In the genomic region with DNA sequence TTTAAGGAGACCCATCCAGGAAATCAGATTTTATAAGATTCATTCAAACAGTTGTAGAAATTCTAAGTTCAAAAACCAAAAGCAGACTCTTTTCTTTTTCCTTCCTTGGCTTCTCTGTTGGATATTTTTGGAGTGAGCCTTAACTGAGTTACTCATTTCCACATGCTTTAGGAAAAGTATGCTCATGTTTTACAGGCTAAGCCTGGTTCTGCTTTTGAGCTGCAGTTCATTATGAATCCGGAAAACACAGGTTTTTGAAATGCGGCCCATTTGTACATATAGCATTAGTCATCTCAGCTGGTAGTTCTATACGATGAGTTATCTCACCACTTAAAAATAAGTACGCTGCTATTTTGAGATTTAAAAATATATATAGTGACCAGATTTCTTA, we compare ENCODE assay signal across 11 cellular contexts.
A peak's percentile ranks its signal among the peaks of the same experiment; 100 is the strongest.
DNase-seq lines count a peak whose midpoint lies in the region; ATAC-seq and TF ChIP-seq lines count a peak whose summit lies in the region.
"Had no signal": no experiment of that assay in that cellular context is flagged by ENCODE, and none has a peak within 500 bp of the region (broad histone marks: within the 10 kb centered on the region; RNA-seq: fewer than 3 reads in every experiment).

No MANE protein-coding gene starts in this region.

- H3K9ac ChIP-seq in SK-N-MC (ENCODE audit: insufficient read length) (peak overlapping the region; percentile 78), trophoblast cell (ENCODE audit: low read length) (no peak overlapping the region)

- no peak overlapping the region for H3K14ac ChIP-seq in trophoblast cell (ENCODE audit: low read length)

- H3K4me3 ChIP-seq in SK-N-MC (peak overlapping the region; percentile 70), esophagus muscularis mucosa (peak overlapping the region; percentile 39 to 56 (median 44)), trophoblast cell (ENCODE audit: low read depth, low read length) (no peak overlapping the region)
- no peak overlapping the region for H3K4me3 ChIP-seq in CD4-positive, alpha-beta memory T cell (ENCODE audit: low read length in 2 of 2)

- H3K27me3 ChIP-seq in esophagus muscularis mucosa, result no peaks in the 10 kb centered on the region
- H3K27me3 ChIP-seq in trophoblast cell (ENCODE audit: insufficient read depth, low read length), result no peaks in the 10 kb centered on the region
- no peaks in the 10 kb centered on the region for H3K27me3 ChIP-seq in CD4-positive, alpha-beta memory T cell (ENCODE audit: insufficient read depth, low read length)

- peaks cover 43 to 63% (median 49%) of the 10 kb centered on the region in 4 donors for H3K4me1 ChIP-seq in esophagus muscularis mucosa
- peaks cover 18 to 28% of the 10 kb centered on the region in 2 experiments for H3K4me1 ChIP-seq in trophoblast cell (ENCODE audit: control insufficient read depth in 1 of 2, insufficient read depth in 2 of 2, low read length in 2 of 2)
- no peaks in the 10 kb centered on the region for H3K4me1 ChIP-seq in CD4-positive, alpha-beta memory T cell (ENCODE audit: insufficient read depth, low read length)

- H4K12ac ChIP-seq in trophoblast cell (ENCODE audit: low read depth, low read length), result no peak overlapping the region

- H4K8ac ChIP-seq in trophoblast cell (ENCODE audit: low read depth, low read length), result no peak overlapping the region

- TF ChIP-seq EP300 in esophagus muscularis mucosa (IDR thresholded peaks at IDR 0.05), result no peak

- H4K91ac ChIP-seq in trophoblast cell (ENCODE audit: low read depth, low read length), result no peak overlapping the region

- no peak overlapping the region for H3K27ac Mint-ChIP-seq in CD4-positive, alpha-beta memory T cell
- H3K27ac Mint-ChIP-seq: activated B cell treated with CpG ODN at 0.5 μM for 24 hours had no signal

- H2BK120ac ChIP-seq in trophoblast cell (ENCODE audit: insufficient read depth, low read length, poor library complexity), result no peak overlapping the region

- DNase-seq in AG20443 (ENCODE audit: low spot score) (peak; percentile 57), SK-N-MC (ENCODE audit: low read depth, low spot score) (no peak), esophagus muscularis mucosa (ENCODE audit: extremely low spot score) (peak; percentile 29), trophoblast cell (peak; percentile 78 to 93), ACHN (no peak)
- no peak for DNase-seq in CD4-positive, alpha-beta memory T cell
- DNase-seq in stimulated activated naive CD4-positive, alpha-beta T cell (lab: John Stamatoyannopoulos, UW), result no peak
- DNase-seq: activated B cell treated with CpG ODN at 0.5 μM for 24 hours, midbrain, NCI-H2171 treated with DMSO at 0.1 percent for 48 hours had no signal

- H2BK12ac ChIP-seq in trophoblast cell (ENCODE audit: low read length), result no peak overlapping the region

- no peak for TF ChIP-seq POLR2A in esophagus muscularis mucosa (IDR thresholded peaks at IDR 0.05; ENCODE audit: low read depth)

- no peak overlapping the region for H3K4me3 Mint-ChIP-seq in CD4-positive, alpha-beta memory T cell
- H3K4me3 Mint-ChIP-seq: activated B cell treated with CpG ODN at 0.5 μM for 24 hours had no signal

- peak overlapping the region; percentile 49 for H3K4me2 ChIP-seq in trophoblast cell (ENCODE audit: low read length)

- ATAC-seq in HG02759 (IDR thresholded peaks at IDR 0.05; ENCODE audit: unreplicated experiment), result no peak

- no peak overlapping the region for H2AFZ ChIP-seq in trophoblast cell (ENCODE audit: insufficient read depth, low read length, poor library complexity)

- H3K9me3 ChIP-seq in SK-N-MC (ENCODE audit: low read depth, low read length) (no peaks in the 10 kb centered on the region), esophagus muscularis mucosa (no peaks in the 10 kb centered on the region), trophoblast cell (ENCODE audit: insufficient read depth, low read depth, low read length) (no peaks in the 10 kb centered on the region)
- H3K9me3 ChIP-seq in CD4-positive, alpha-beta memory T cell (ENCODE audit: control insufficient read depth in 1 of 2, low read length in 2 of 2), result no peaks in the 10 kb centered on the region

- H2BK5ac ChIP-seq in trophoblast cell (ENCODE audit: low read depth, low read length, poor library complexity), result no peak overlapping the region

- no peak overlapping the region for H2AK5ac ChIP-seq in trophoblast cell (ENCODE audit: low read length)

- peaks cover 2% of the 10 kb centered on the region in 2 donors for H3K27me3 Mint-ChIP-seq in CD4-positive, alpha-beta memory T cell
- H3K27me3 Mint-ChIP-seq: activated B cell treated with CpG ODN at 0.5 μM for 24 hours had no signal

- 26% methylated on average over 4 of the region's 4 CpGs for WGBS in esophagus muscularis mucosa
- WGBS in trophoblast cell (ENCODE audit: extremely low coverage, insufficient coverage, insufficient read length), result no CpG with 5 or more reads among the region's 4 CpGs

- H3K4ac ChIP-seq in trophoblast cell (ENCODE audit: low read depth, low read length), result no peak overlapping the region

- H3K9me3 Mint-ChIP-seq in CD4-positive, alpha-beta memory T cell, result no peaks in the 10 kb centered on the region
- H3K9me3 Mint-ChIP-seq: activated B cell treated with CpG ODN at 0.5 μM for 24 hours had no signal

- H3K36me3 Mint-ChIP-seq in CD4-positive, alpha-beta memory T cell, result peaks cover 0 to 17% of the 10 kb centered on the region in 2 donors

- POLR2A ChIA-PET in CD4-positive, alpha-beta memory T cell (lab: Charles Lee; ENCODE audit: partially characterized antibody), result no interaction called here

- H3K36me3 ChIP-seq in SK-N-MC (ENCODE audit: insufficient read depth, low read length), result no peaks in the 10 kb centered on the region
- H3K36me3 ChIP-seq in esophagus muscularis mucosa, result no peaks in the 10 kb centered on the region
- H3K36me3 ChIP-seq in trophoblast cell (ENCODE audit: control insufficient read depth in 1 of 2, insufficient read depth in 2 of 2, low read length in 2 of 2), result peaks cover 7% of the 10 kb centered on the region in 2 experiments
- no peaks in the 10 kb centered on the region for H3K36me3 ChIP-seq in CD4-positive, alpha-beta memory T cell (ENCODE audit: insufficient read depth, low read length)

- TF ChIP-seq CTCF in esophagus muscularis mucosa (IDR thresholded peaks at IDR 0.05), result no peak

- peak overlapping the region; percentile 96 for H3K27ac ChIP-seq in SK-N-MC
- peak overlapping the region; percentile 79 to 86 (median 82) for H3K27ac ChIP-seq in esophagus muscularis mucosa (replicated peaks in 1 of 4)
- peak overlapping the region; percentile 61 for H3K27ac ChIP-seq in trophoblast cell (ENCODE audit: low read depth, low read length)
- H3K27ac ChIP-seq in CD4-positive, alpha-beta memory T cell (ENCODE audit: low read depth, low read length), result no peak overlapping the region

- no peak overlapping the region for H3K23ac ChIP-seq in trophoblast cell (ENCODE audit: low read length)

- in situ Hi-C loops in ACHN (cut with HindIII; ENCODE audit: low pct_ligation_motif_present, low pct_unique_long_range_greater_than_20kb, low sequenced_read_pairs), result no loop called here

- H3K18ac ChIP-seq in trophoblast cell (ENCODE audit: low read length), result no peak overlapping the region

- H3K79me1 ChIP-seq in trophoblast cell (ENCODE audit: low read length), result peaks cover 41% of the 10 kb centered on the region

- H3K79me2 ChIP-seq in trophoblast cell (ENCODE audit: control insufficient read depth, insufficient read depth, low read length, poor library complexity), result peaks cover 20% of the 10 kb centered on the region

- intact Hi-C loops in esophagus muscularis mucosa (cut with DNase I), result no loop called here
- intact Hi-C loops in CD4-positive, alpha-beta memory T cell (cut with micrococcal nuclease), result no loop called here

- CTCF ChIA-PET in CD4-positive, alpha-beta memory T cell (lab: Charles Lee; ENCODE audit: partially characterized antibody), result no interaction called here

- H3K4me1 Mint-ChIP-seq in CD4-positive, alpha-beta memory T cell, result no peaks in the 10 kb centered on the region

Comparison
In these comparisons a context has a peak if more than half of its experiments do, and no peak if none do; other contexts are left out.
1. DNase-seq: peak in AG20443 (single experiment), esophagus muscularis mucosa (single experiment) and trophoblast cell (2 of 2); none in SK-N-MC (single experiment), CD4-positive, alpha-beta memory T cell (0 of 5), ACHN (single experiment) and stimulated activated naive CD4-positive, alpha-beta T cell (0 of 6).
2. H3K4me3 ChIP-seq: peak in SK-N-MC (single experiment) and esophagus muscularis mucosa (4 of 4); none in trophoblast cell (single experiment) and CD4-positive, alpha-beta memory T cell (0 of 2).